ENCODE assay signal across 9 cellular contexts in genomic region chr6:156406099-156406498, GRCh38.
"Had no signal": no experiment of that assay in that cellular context is flagged by ENCODE, and none has a peak within 500 bp of the region (broad histone marks: within the 10 kb centered on the region; RNA-seq: fewer than 3 reads in every experiment).

No MANE protein-coding gene starts in this region.

- H3K4me3 Mint-ChIP-seq: HFFc6 had no signal

- ATAC-seq: HCT116, K562 had no signal

- H2AFZ ChIP-seq: GM23248 had no signal

- H3K4me1 ChIP-seq: HAP-1 had no signal

- H3K4me3 ChIP-seq: GM23248, HAP-1, K562 had no signal

- H3K9ac ChIP-seq: GM23248 had no signal

- H3K27ac Mint-ChIP-seq: HFFc6 had no signal

- H3K36me3 ChIP-seq: HAP-1 had no signal

- FAIRE-seq: HTR-8/SVneo, K562 had no signal

- H3K9me3 ChIP-seq: HAP-1 had no signal

- DNase-seq: GM23248, H7, HFFc6, IMR-90, KG1 had no signal

- H3K27ac ChIP-seq: GM23248 had no signal
